In the genomic region with DNA sequence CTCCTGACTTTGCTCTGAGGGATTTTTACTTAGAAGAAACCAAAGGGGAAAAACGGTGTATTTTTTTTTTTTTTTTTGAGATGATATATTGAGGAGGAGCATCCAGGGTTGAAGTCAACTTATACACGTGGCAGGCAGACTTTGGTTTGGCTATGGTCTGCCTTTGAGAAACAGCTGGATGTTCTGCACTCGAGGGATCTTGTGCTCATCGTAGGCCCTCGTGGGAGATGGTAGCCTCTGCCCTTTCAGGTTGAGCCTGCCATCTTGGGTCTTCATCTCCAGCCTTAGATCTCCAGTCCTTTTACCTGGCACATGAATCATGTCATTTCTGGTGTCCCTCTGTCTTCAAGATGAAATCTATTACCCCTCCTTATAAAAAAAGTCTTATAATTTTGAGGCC, we compare ENCODE assay signal across 10 cellular contexts.
A peak's percentile ranks its signal among the peaks of the same experiment; 100 is the strongest.
DNase-seq lines count a peak whose midpoint lies in the region; ATAC-seq and TF ChIP-seq lines count a peak whose summit lies in the region.
"Had no signal": no experiment of that assay in that cellular context is flagged by ENCODE, and none has a peak within 500 bp of the region (broad histone marks: within the 10 kb centered on the region; RNA-seq: fewer than 3 reads in every experiment).

No MANE protein-coding gene starts in this region.

- H4K8ac ChIP-seq in IMR-90 (ENCODE audit: low read depth in 2 of 2, low read length in 2 of 2): no peak overlapping the region

- POLR2A ChIA-PET in IMR-90 (lab: Charles Lee; ENCODE audit: unreplicated experiment): no interaction called here

- H3K79me1 ChIP-seq in IMR-90 (ENCODE audit: low read depth in 1 of 2, low read length in 2 of 2): no peaks in the 10 kb centered on the region

- H3K27me3 ChIP-seq in IMR-90 (ENCODE audit: control insufficient read depth, insufficient read depth, low read length) (no peaks in the 10 kb centered on the region), adipocyte (replicated peaks; ENCODE audit: control insufficient read depth, insufficient read depth, low read length) (no peaks in the 10 kb centered on the region), skeletal muscle satellite cell (ENCODE audit: control insufficient read depth, insufficient read depth, low read length) (no peaks in the 10 kb centered on the region)
- H3K27me3 ChIP-seq: Peyer's patch had no signal

- H2AK5ac ChIP-seq in IMR-90 (ENCODE audit: low read depth, low read length): no peak overlapping the region

- H2BK20ac ChIP-seq in IMR-90 (ENCODE audit: low read depth, low read length): peak overlapping the region; percentile 56; the same call in 1 of the 2 replicates

- peaks cover 51% of the 10 kb centered on the region for H3K4me1 Mint-ChIP-seq in mesothelial cell of epicardium
- H3K4me1 Mint-ChIP-seq: CD4-positive, alpha-beta memory T cell had no signal

- DNase-seq in IMR-90 (no peak), adipocyte (ENCODE audit: low read depth) (no peak), mesothelial cell of epicardium (ENCODE audit: low spot score in 2 of 2, unreplicated experiment in 2 of 2) (no peak), lower leg skin (ENCODE audit: low spot score in 2 of 2) (no peak), NCI-H226 (no peak)
- DNase-seq: SIG-M5 had no signal

- no peaks in the 10 kb centered on the region; the same call in 1 of the 2 replicates for H4K20me1 ChIP-seq in IMR-90 (ENCODE audit: insufficient read depth, low read length)

- TF ChIP-seq RAD21 in IMR-90 (IDR thresholded peaks at IDR 0.05; ENCODE audit: low read length): no peak

- no peak overlapping the region for H3K27ac ChIP-seq in IMR-90 (ENCODE audit: insufficient read depth, low read length)
- H3K27ac ChIP-seq: Peyer's patch had no signal

- H3K4me3 Mint-ChIP-seq in mesothelial cell of epicardium: no peak overlapping the region
- H3K4me3 Mint-ChIP-seq: CD4-positive, alpha-beta memory T cell had no signal

- H3K9me3 Mint-ChIP-seq in mesothelial cell of epicardium: peaks cover 11% of the 10 kb centered on the region
- H3K9me3 Mint-ChIP-seq: CD4-positive, alpha-beta memory T cell had no signal

- H2AK9ac ChIP-seq in IMR-90 (replicated peaks; ENCODE audit: low read depth, low read length, poor library complexity): no peak overlapping the region

- WGBS in IMR-90 (ENCODE audit: extremely low coverage in 2 of 2, insufficient read length in 1 of 2), 2 experiments: no CpG with 5 or more reads among the region's 5 CpGs
- 76 to 82% methylated on average over 5 of the region's 5 CpGs for WGBS in lower leg skin, 2 donors

- intact Hi-C loops in IMR-90 (cut with micrococcal nuclease): loop anchor here (2.0 kb wide), 1 partner anchor 107 kb away; no protein-coding TSS in a partner anchor
- intact Hi-C loops in lower leg skin (cut with DNase I; ENCODE audit: low total_unique reads): loop anchor here (5.0 to 10.0 kb wide), 3 partner anchors 101 to 441 kb away; partner anchors contain the start of gene ROR1

- ATAC-seq in IMR-90 (ENCODE audit: low read depth) (no peak), GM21576 (IDR thresholded peaks at IDR 0.05; ENCODE audit: unreplicated experiment) (no peak)

- peaks cover 36% of the 10 kb centered on the region for H3K36me3 Mint-ChIP-seq in mesothelial cell of epicardium
- H3K36me3 Mint-ChIP-seq: CD4-positive, alpha-beta memory T cell had no signal

- H3K9ac ChIP-seq in IMR-90 (ENCODE audit: low read depth, low read length) (no peak overlapping the region), adipocyte (ENCODE audit: low read length) (peak overlapping the region; percentile 75), skeletal muscle satellite cell (ENCODE audit: low read depth, low read length) (peak overlapping the region; percentile 61)

- no peak overlapping the region for H3K23ac ChIP-seq in IMR-90 (ENCODE audit: low read depth, low read length)

- peak overlapping the region; percentile 56; the same call in 1 of the 2 replicates for H4K5ac ChIP-seq in IMR-90 (ENCODE audit: low read depth, low read length)

- no peak overlapping the region for H2AFZ ChIP-seq in IMR-90 (replicated peaks; ENCODE audit: low read length, poor library complexity)

- H3K27me3 Mint-ChIP-seq in mesothelial cell of epicardium (ENCODE audit: low read depth): peaks cover 1% of the 10 kb centered on the region

- dilution Hi-C loops in IMR-90 (cut with HindIII; ENCODE audit: low sequenced_read_pairs, unreplicated experiment): no loop called here

- H3K9me1 ChIP-seq in IMR-90 (ENCODE audit: insufficient read depth, low read length): peaks cover 8% of the 10 kb centered on the region; the same call in 1 of the 2 replicates

- no peak overlapping the region for H2BK5ac ChIP-seq in IMR-90 (ENCODE audit: low read depth, low read length, poor library complexity, severe bottlenecking)

- no peak overlapping the region for H2BK15ac ChIP-seq in IMR-90 (ENCODE audit: low read depth, low read length)

- BruUV-seq in IMR-90 (replicated peaks; lab: Mats Ljungman, UMichigan): no TSS peak

- no peak overlapping the region for H3K14ac ChIP-seq in IMR-90 (replicated peaks; ENCODE audit: low read depth, low read length)

- TF ChIP-seq POLR2A in IMR-90 (IDR thresholded peaks at IDR 0.05; ENCODE audit: low read depth, low read length) (no peak), lower leg skin (IDR thresholded peaks at IDR 0.05) (no peak)

- no peak overlapping the region for H3K56ac ChIP-seq in IMR-90 (ENCODE audit: extremely low read depth, insufficient read depth, low read length)

- H3K4me2 ChIP-seq in IMR-90 (ENCODE audit: low read depth, low read length): no peak overlapping the region
- H3K4me2 ChIP-seq in skeletal muscle satellite cell (ENCODE audit: low read length): no peak overlapping the region

- CTCF ChIA-PET in IMR-90 (lab: Yijun Ruan, JAX): interaction anchor here (0.6 to 3.6 kb wide), 6 partner anchors 25 to 444 kb away, joined by 3 to 41 read pairs (median 4); partner anchors contain the start of gene ROR1

- no peak overlapping the region for H3K4ac ChIP-seq in IMR-90 (ENCODE audit: low read depth, low read length)

- in situ Hi-C loops in IMR-90 (cut with MboI; ENCODE audit: low sequenced_read_pairs): loop anchor here (10.0 kb wide), 1 partner anchor 521 kb away; no protein-coding TSS in a partner anchor

- H3K18ac ChIP-seq in IMR-90 (ENCODE audit: low read depth, low read length): peak overlapping the region; percentile 32; the same call in 1 of the 2 replicates

- no peak overlapping the region; the same call in 1 of the 2 replicates for H2BK120ac ChIP-seq in IMR-90 (ENCODE audit: low read depth, low read length)

- TF ChIP-seq CTCF in IMR-90 (conservative IDR thresholded peaks at IDR 0.05; ENCODE audit: low read depth, low read length) (no peak), mesothelial cell of epicardium (IDR thresholded peaks at IDR 0.05; ENCODE audit: unreplicated experiment) (no peak), lower leg skin (IDR thresholded peaks at IDR 0.05) (no peak)

- H3K4me1 ChIP-seq in IMR-90 (ENCODE audit: control insufficient read depth, insufficient read depth, low read length) (peaks cover 7% of the 10 kb centered on the region; the same call in 1 of the 2 replicates), adipocyte (ENCODE audit: control insufficient read depth, insufficient read depth, low read length) (peaks cover 49% of the 10 kb centered on the region), skeletal muscle satellite cell (ENCODE audit: control insufficient read depth, insufficient read depth, low read length) (peaks cover 61% of the 10 kb centered on the region)
- H3K4me1 ChIP-seq: Peyer's patch had no signal

- H3K36me3 ChIP-seq in IMR-90 (ENCODE audit: control insufficient read depth, insufficient read depth, low read length): peaks cover 3% of the 10 kb centered on the region
- peaks cover 24% of the 10 kb centered on the region for H3K36me3 ChIP-seq in adipocyte (ENCODE audit: control insufficient read depth, insufficient read depth, low read length, severe bottlenecking)
- H3K36me3 ChIP-seq in skeletal muscle satellite cell (ENCODE audit: insufficient read depth, low read length): peaks cover 10% of the 10 kb centered on the region
- H3K36me3 ChIP-seq: Peyer's patch had no signal

- H3K9me3 ChIP-seq in IMR-90 (ENCODE audit: control insufficient read depth, insufficient read depth, low read length) (peaks cover 2% of the 10 kb centered on the region; the same call in 1 of the 2 replicates), adipocyte (ENCODE audit: control insufficient read depth, low read length) (no peaks in the 10 kb centered on the region), skeletal muscle satellite cell (replicated peaks; ENCODE audit: low read length) (no peaks in the 10 kb centered on the region)
- H3K9me3 ChIP-seq: Peyer's patch had no signal

- no peak overlapping the region for H3K4me3 ChIP-seq in IMR-90 (ENCODE audit: insufficient read depth, low read depth, low read length)
- H3K4me3 ChIP-seq in adipocyte (ENCODE audit: low read length): no peak overlapping the region
- no peak overlapping the region for H3K4me3 ChIP-seq in skeletal muscle satellite cell (ENCODE audit: low read length)
- no peak overlapping the region for H3K4me3 ChIP-seq in lower leg skin (ENCODE audit: low read depth, poor library complexity, severe bottlenecking)
- H3K4me3 ChIP-seq: Peyer's patch had no signal

- H4K91ac ChIP-seq in IMR-90 (ENCODE audit: insufficient read depth, low read depth, low read length): peak overlapping the region; percentile 16; the same call in 1 of the 2 replicates

- H3K27ac Mint-ChIP-seq in mesothelial cell of epicardium: peak overlapping the region; percentile 83
- H3K27ac Mint-ChIP-seq: CD4-positive, alpha-beta memory T cell had no signal

TF ChIP-seq in IMR-90, 13 proteins besides CTCF, POLR2A, EP300 and RAD21:
- no peak for TF ChIP-seq CEBPB (IDR thresholded peaks at IDR 0.05; ENCODE audit: low read depth, low read length)
- no peak for TF ChIP-seq FOS (IDR thresholded peaks at IDR 0.05; ENCODE audit: low read depth, low read length)
- TF ChIP-seq MXI1 (IDR thresholded peaks at IDR 0.05; ENCODE audit: borderline replicate concordance, low read depth, low read length): no peak
- TF ChIP-seq CHD1 (IDR thresholded peaks at IDR 0.05; ENCODE audit: low read depth, low read length): no peak
- TF ChIP-seq RFX5 (IDR thresholded peaks at IDR 0.05; ENCODE audit: low read depth, low read length): no peak
- TF ChIP-seq SMC3 (IDR thresholded peaks at IDR 0.05; ENCODE audit: low read depth, low read length): no peak
- no peak for TF ChIP-seq RCOR1 (IDR thresholded peaks at IDR 0.05; ENCODE audit: insufficient replicate concordance, low read length)
- TF ChIP-seq, protein P1, sequence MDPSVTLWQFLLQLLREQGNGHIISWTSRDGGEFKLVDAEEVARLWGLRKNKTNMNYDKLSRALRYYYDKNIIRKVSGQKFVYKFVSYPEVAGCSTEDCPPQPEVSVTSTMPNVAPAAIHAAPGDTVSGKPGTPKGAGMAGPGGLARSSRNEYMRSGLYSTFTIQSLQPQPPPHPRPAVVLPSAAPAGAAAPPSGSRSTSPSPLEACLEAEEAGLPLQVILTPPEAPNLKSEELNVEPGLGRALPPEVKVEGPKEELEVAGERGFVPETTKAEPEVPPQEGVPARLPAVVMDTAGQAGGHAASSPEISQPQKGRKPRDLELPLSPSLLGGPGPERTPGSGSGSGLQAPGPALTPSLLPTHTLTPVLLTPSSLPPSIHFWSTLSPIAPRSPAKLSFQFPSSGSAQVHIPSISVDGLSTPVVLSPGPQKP (IDR thresholded peaks at IDR 0.05; ENCODE audit: borderline replicate concordance, low read depth, low read length): no peak
TF ChIP-seq in IMR-90: peak in this region for 0.
